In the genomic region with DNA sequence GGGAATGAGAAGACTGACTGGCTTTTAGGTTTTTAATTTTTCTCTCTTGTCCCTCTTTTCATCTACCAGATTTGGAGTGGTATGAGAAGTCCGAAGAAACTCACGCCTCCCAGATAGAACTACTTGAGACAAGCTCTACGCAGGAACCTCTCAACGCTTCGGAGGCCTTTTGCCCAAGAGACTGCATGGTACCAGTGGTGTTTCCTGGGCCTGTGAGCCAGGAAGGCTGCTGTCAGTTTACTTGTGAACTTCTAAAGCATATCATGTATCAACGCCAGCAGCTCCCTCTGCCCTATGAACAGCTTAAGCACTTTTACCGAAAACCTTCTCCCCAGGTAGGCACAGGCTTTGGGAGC, we compare ENCODE assay signal across 8 cellular contexts. TPM values are rescaled to one million over a fixed set of nuclear protein-coding genes. Genes with fewer than 3 reads are reported as not detected.
DNase-seq lines count a peak whose midpoint lies in the region; ATAC-seq and TF ChIP-seq lines count a peak whose summit lies in the region.

No MANE protein-coding gene starts in this region.

- no peaks in the 10 kb centered on the region for H3K9me3 Mint-ChIP-seq in Calu3 (ENCODE audit: low read depth, unreplicated experiment)
- no peaks in the 10 kb centered on the region for H3K9me3 Mint-ChIP-seq in activated naive CD4-positive, alpha-beta T cell treated with anti-CD3 and anti-CD28 coated beads, Interleukin-2, amount 50 U/mL, for 72 hours
- no peaks in the 10 kb centered on the region for H3K9me3 Mint-ChIP-seq in stimulated activated naive CD8-positive, alpha-beta T cell treated with anti-CD3 and anti-CD28 coated beads, Interleukin-15, amount 100 ng/mL, for 72 hours

- peak; percentile 11 for ATAC-seq in HG03342 (IDR thresholded peaks at IDR 0.05; ENCODE audit: unreplicated experiment)
- peak; percentile 8 to 18 for ATAC-seq in activated naive CD4-positive, alpha-beta T cell treated with anti-CD3 and anti-CD28 coated beads, Interleukin-2, amount 50 U/mL, for 72 hours
- ATAC-seq in stimulated activated naive CD8-positive, alpha-beta T cell treated with anti-CD3 and anti-CD28 coated beads, Interleukin-15, amount 100 ng/mL, for 72 hours = peak; percentile 32
- no peak for ATAC-seq in HG02642 (IDR thresholded peaks at IDR 0.05; ENCODE audit: poor library complexity, unreplicated experiment)
- no peak for ATAC-seq in GM18909 (IDR thresholded peaks at IDR 0.05; ENCODE audit: poor library complexity, unreplicated experiment)

- peak overlapping the region; percentile 96 for H3K9ac ChIP-seq in iPS-15b (ENCODE audit: low read depth, low read length)

- H3K36me3 Mint-ChIP-seq in Calu3 (ENCODE audit: insufficient read depth, unreplicated experiment) = peaks cover 46% of the 10 kb centered on the region
- H3K36me3 Mint-ChIP-seq in activated naive CD4-positive, alpha-beta T cell treated with anti-CD3 and anti-CD28 coated beads, Interleukin-2, amount 50 U/mL, for 72 hours = peaks cover 23 to 38% of the 10 kb centered on the region in 2 donors

- no peak for TF ChIP-seq CTCF in Calu3 (IDR thresholded peaks at IDR 0.05; ENCODE audit: unreplicated experiment)

- intact Hi-C loops in Calu3 (cut with micrococcal nuclease; ENCODE audit: unreplicated experiment) = no loop called here

- H3K4me3 Mint-ChIP-seq in Calu3 (ENCODE audit: low read depth, unreplicated experiment) = peak overlapping the region; percentile 91
- peak overlapping the region; percentile 89 to 96 for H3K4me3 Mint-ChIP-seq in stimulated activated naive CD8-positive, alpha-beta T cell treated with anti-CD3 and anti-CD28 coated beads, Interleukin-15, amount 100 ng/mL, for 72 hours

- peaks cover 30% of the 10 kb centered on the region for H3K4me1 Mint-ChIP-seq in Calu3 (ENCODE audit: low read depth, unreplicated experiment)
- H3K4me1 Mint-ChIP-seq in stimulated activated naive CD8-positive, alpha-beta T cell treated with anti-CD3 and anti-CD28 coated beads, Interleukin-15, amount 100 ng/mL, for 72 hours = peaks cover 58% of the 10 kb centered on the region

- H3K9me3 ChIP-seq in iPS-15b (ENCODE audit: control insufficient read depth, insufficient read depth, low read length) = no peaks in the 10 kb centered on the region

- peak overlapping the region; percentile 89 for H3K27ac Mint-ChIP-seq in Calu3 (ENCODE audit: unreplicated experiment)
- peak overlapping the region; percentile 95 to 98 for H3K27ac Mint-ChIP-seq in activated naive CD4-positive, alpha-beta T cell treated with anti-CD3 and anti-CD28 coated beads, Interleukin-2, amount 50 U/mL, for 72 hours
- H3K27ac Mint-ChIP-seq in stimulated activated naive CD8-positive, alpha-beta T cell treated with anti-CD3 and anti-CD28 coated beads, Interleukin-15, amount 100 ng/mL, for 72 hours = peak overlapping the region; percentile 95 to 97

- H3K4me1 ChIP-seq in iPS-15b (ENCODE audit: control insufficient read depth, insufficient read depth, low read length) = no peaks in the 10 kb centered on the region

- CTCF ChIA-PET in Calu3 (lab: Charles Lee) = interaction anchor here (1.0 to 1.3 kb wide), 2 partner anchors 9 to 133 kb away, joined by 3 to 4 read pairs; no protein-coding TSS in a partner anchor

- no peaks in the 10 kb centered on the region for H3K27me3 Mint-ChIP-seq in Calu3 (ENCODE audit: unreplicated experiment)
- no peaks in the 10 kb centered on the region for H3K27me3 Mint-ChIP-seq in stimulated activated naive CD8-positive, alpha-beta T cell treated with anti-CD3 and anti-CD28 coated beads, Interleukin-15, amount 100 ng/mL, for 72 hours

- peaks cover 18% of the 10 kb centered on the region for H3K36me3 ChIP-seq in iPS-15b (ENCODE audit: control insufficient read depth, insufficient read depth, low read length)

- no peaks in the 10 kb centered on the region for H3K27me3 ChIP-seq in iPS-15b (ENCODE audit: control insufficient read depth, insufficient read depth, low read length)

- BruUV-seq in Calu3 (replicated peaks; lab: Mats Ljungman, UMichigan) = TSS peak; percentile 64

- H3K4me3 ChIP-seq in iPS-15b (ENCODE audit: low read depth, low read length) = peak overlapping the region; percentile 93

- DNase-seq in Calu3 (no peak), LoVo (ENCODE audit: low spot score) (no peak)
- no peak for DNase-seq in activated naive CD4-positive, alpha-beta T cell treated with anti-CD3 and anti-CD28 coated beads, Interleukin-2, amount 50 U/mL, for 72 hours (ENCODE audit: low spot score in 2 of 2)
- DNase-seq in stimulated activated naive CD8-positive, alpha-beta T cell treated with anti-CD3 and anti-CD28 coated beads, Interleukin-15, amount 100 ng/mL, for 72 hours = no peak

RNA-seq across cellular contexts. Expression of a gene that starts 0.7 kb away (rescaled TPM):
- 48.2 and 53.2 TPM in 2 replicates for total RNA-seq in Calu3 (2022)
- total RNA-seq in activated naive CD4-positive, alpha-beta T cell treated with anti-CD3 and anti-CD28 coated beads, Interleukin-2, amount 50 U/mL, for 72 hours = 10 to 100 TPM; 38.4 to 38.7 TPM

RNA-seq across cellular contexts. Expression of a gene that starts 7.2 kb away (rescaled TPM):
- total RNA-seq in Calu3 (2022) = 186 and 188 TPM in 2 replicates
- total RNA-seq in activated naive CD4-positive, alpha-beta T cell treated with anti-CD3 and anti-CD28 coated beads, Interleukin-2, amount 50 U/mL, for 72 hours = 10 to 100 TPM; 84.1 to 85.8 TPM

RNA-seq across cellular contexts. Expression of a gene that starts 8.5 kb away (rescaled TPM):
- total RNA-seq in Calu3 (2022) = 0.15 and 0.19 TPM in 2 replicates
- under 1 TPM; 0.09 to 0.21 TPM for total RNA-seq in activated naive CD4-positive, alpha-beta T cell treated with anti-CD3 and anti-CD28 coated beads, Interleukin-2, amount 50 U/mL, for 72 hours

RNA-seq across cellular contexts. Expression of a gene that starts 51.3 kb away (rescaled TPM):
- 88.8 and 106 TPM in 2 replicates for total RNA-seq in Calu3 (2022)
- 10 to 100 TPM; 37.8 to 51.5 TPM for total RNA-seq in activated naive CD4-positive, alpha-beta T cell treated with anti-CD3 and anti-CD28 coated beads, Interleukin-2, amount 50 U/mL, for 72 hours

Comparison
In these comparisons a context has a peak if more than half of its experiments do, and no peak if none do; other contexts are left out.
1. ATAC-seq: peak in HG03342 (single experiment), activated naive CD4-positive, alpha-beta T cell treated with anti-CD3 and anti-CD28 coated beads, Interleukin-2, amount 50 U/mL, for 72 hours (2 of 2) and stimulated activated naive CD8-positive, alpha-beta T cell treated with anti-CD3 and anti-CD28 coated beads, Interleukin-15, amount 100 ng/mL, for 72 hours (single experiment); none in HG02642 (single experiment) and GM18909 (single experiment).
2. Peak in every context shown above with its lines, with median percentiles within 50 percentile points of each other: H3K27ac Mint-ChIP-seq.